10 cellular contexts compared by ENCODE assay signal in the genomic region with DNA sequence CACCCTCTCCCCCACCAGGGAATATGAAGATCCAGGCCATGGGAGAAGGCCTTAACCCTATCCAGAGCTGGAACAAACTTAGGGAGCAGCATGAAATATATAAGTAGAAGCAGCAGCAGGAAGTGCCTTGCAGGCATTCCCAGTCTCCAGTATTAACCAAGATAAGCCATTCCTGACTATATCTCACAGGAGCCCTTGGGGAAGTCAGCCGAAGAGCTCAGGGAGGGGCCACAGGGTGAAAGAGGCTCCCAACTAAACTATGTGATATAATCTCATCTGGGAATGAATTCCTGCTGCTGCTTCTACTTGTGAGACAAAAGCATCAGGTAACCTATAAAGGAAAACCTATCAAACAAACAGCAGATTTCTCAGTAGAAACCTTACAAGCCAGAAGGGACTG.
"Had no signal": no experiment of that assay in that cellular context is flagged by ENCODE, and none has a peak within 500 bp of the region (broad histone marks: within the 10 kb centered on the region; RNA-seq: fewer than 3 reads in every experiment).

No MANE protein-coding gene starts in this region.

- H2AFZ ChIP-seq: GM23248, GM23338 had no signal

- H3K4me3 ChIP-seq: GM23248, GM23338, HAP-1 had no signal

- FAIRE-seq: H1, H54 had no signal

- H3K4me1 ChIP-seq: HAP-1 had no signal

- H3K9me3 ChIP-seq: HAP-1 had no signal

- DNase-seq: GM23248, GOT3, H7, H9, HCEC 1CT, HFFc6 had no signal

- H3K27ac ChIP-seq: GM23248 had no signal

- H3K4me2 ChIP-seq: GM23338 had no signal

- H3K9ac ChIP-seq: GM23248 had no signal

- H3K36me3 ChIP-seq: HAP-1 had no signal
